16 cellular contexts compared by ENCODE assay signal in the genomic region with DNA sequence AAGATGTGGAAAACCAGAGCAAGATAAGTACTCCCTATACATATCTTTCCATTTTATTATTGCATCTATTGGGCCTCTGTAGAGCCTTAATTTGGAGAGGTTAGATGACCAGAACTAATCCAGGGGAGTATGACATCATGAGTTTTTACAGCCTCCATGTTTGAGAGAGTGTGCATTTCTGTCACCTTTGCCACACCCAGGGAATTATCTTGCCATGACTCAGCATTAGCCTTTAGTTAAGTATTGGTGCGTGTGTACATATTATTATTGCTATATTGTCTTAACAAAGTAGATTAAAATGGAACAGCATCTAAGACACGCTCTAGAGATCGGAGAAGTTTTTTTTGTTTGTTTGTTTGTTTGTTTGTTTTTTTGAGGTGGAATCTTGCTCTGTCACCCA. TPM values are rescaled to one million over a fixed set of nuclear protein-coding genes. Genes with fewer than 3 reads are reported as not detected.
A peak's percentile ranks its signal among the peaks of the same experiment; 100 is the strongest.
DNase-seq lines count a peak whose midpoint lies in the region; TF ChIP-seq lines count a peak whose summit lies in the region.
"Had no signal": no experiment of that assay in that cellular context is flagged by ENCODE, and none has a peak within 500 bp of the region (broad histone marks: within the 10 kb centered on the region; RNA-seq: fewer than 3 reads in every experiment).

No MANE protein-coding gene starts in this region.

- H2AFZ ChIP-seq in PC-9 = no peak overlapping the region

- H3F3A ChIP-seq in PC-9 (ENCODE audit: insufficient read depth, low read depth) = no peaks in the 10 kb centered on the region; the same call in 1 of the 2 replicates

- POLR2A ChIA-PET in PC-9 (lab: Charles Lee; ENCODE audit: unreplicated experiment) = no interaction called here

- DNase-seq in EL (peak; percentile 42), PC-9 (peak in 1 of 2 experiments; percentile 57), epithelial cell of esophagus (ENCODE audit: low read depth) (peak; percentile 69), anterior cingulate cortex (lab: John Stamatoyannopoulos, UW) (no peak), mesothelial cell of epicardium (ENCODE audit: low spot score in 2 of 2, unreplicated experiment in 2 of 2) (no peak), ascending aorta (ENCODE audit: low spot score in 2 of 2) (no peak), T-helper 1 cell (no peak)
- DNase-seq: activated T-cell treated with anti-CD3 and anti-CD28 coated beads, Interleukin-2, amount 50 U/mL, for 1 hour; body of pancreas; glutamatergic neuron; kidney glomerular epithelial cell; NCI-H1417; NCI-H2227 treated with DMSO at 0.1 percent for 48 hours had no signal

- H3K36me3 Mint-ChIP-seq in mesothelial cell of epicardium = peaks cover 38% of the 10 kb centered on the region

- CTCF ChIA-PET in PC-9 (lab: Charles Lee) = interaction anchor here (0.6 kb wide), 1 partner anchor 538 kb away, joined by 3 read pairs; no protein-coding TSS in a partner anchor

- no peaks in the 10 kb centered on the region for H3K27me3 Mint-ChIP-seq in mesothelial cell of epicardium (ENCODE audit: low read depth)
- H3K27me3 Mint-ChIP-seq: progenitor cell of endocrine pancreas had no signal

- no peaks in the 10 kb centered on the region for H3K27me3 ChIP-seq in PC-9 (ENCODE audit: insufficient read depth, low read depth)
- H3K27me3 ChIP-seq in ascending aorta = no peaks in the 10 kb centered on the region
- H3K27me3 ChIP-seq: body of pancreas, tibial nerve had no signal

- H3K4me1 ChIP-seq in PC-9 (replicated peaks; ENCODE audit: insufficient read depth) (peaks cover 15% of the 10 kb centered on the region), ascending aorta (no peaks in the 10 kb centered on the region)
- H3K4me1 ChIP-seq: body of pancreas, tibial nerve had no signal

- H3K9me3 Mint-ChIP-seq in mesothelial cell of epicardium = no peaks in the 10 kb centered on the region

- H3K4me2 ChIP-seq in PC-9 = peak overlapping the region; percentile 5

- H3K9me2 ChIP-seq in PC-9 (ENCODE audit: insufficient read depth) = no peaks in the 10 kb centered on the region

- TF ChIP-seq CTCF in 22Rv1 (IDR thresholded peaks at IDR 0.05) (no peak), PC-9 (conservative IDR thresholded peaks at IDR 0.05) (no peak), epithelial cell of esophagus (IDR thresholded peaks at IDR 0.05; ENCODE audit: insufficient read depth, low read depth, low read length, missing control alignments) (no peak), mesothelial cell of epicardium (IDR thresholded peaks at IDR 0.05; ENCODE audit: unreplicated experiment) (no peak), ascending aorta (IDR thresholded peaks at IDR 0.05) (no peak)

- no TSS peak for BruUV-seq in PC-9 (replicated peaks; lab: Mats Ljungman, UMichigan)

- no peaks in the 10 kb centered on the region for H3K4me1 Mint-ChIP-seq in mesothelial cell of epicardium

- H3K27ac ChIP-seq in 22Rv1 = peak overlapping the region; percentile 42
- H3K27ac ChIP-seq in PC-9 = peak overlapping the region; percentile 33; the same call in 1 of the 2 replicates
- no peak overlapping the region for H3K27ac ChIP-seq in ascending aorta
- H3K27ac ChIP-seq: body of pancreas, tibial nerve had no signal

- no peak overlapping the region for H3K27ac Mint-ChIP-seq in mesothelial cell of epicardium
- H3K27ac Mint-ChIP-seq: progenitor cell of endocrine pancreas had no signal

- H3K4me3 ChIP-seq in PC-9 (no peak overlapping the region), epithelial cell of esophagus (ENCODE audit: low read length) (no peak overlapping the region), ascending aorta (no peak overlapping the region)
- H3K4me3 ChIP-seq: body of pancreas, tibial nerve had no signal

- no peaks in the 10 kb centered on the region for H4K20me1 ChIP-seq in PC-9 (ENCODE audit: insufficient read depth)

- H3K4me3 Mint-ChIP-seq in mesothelial cell of epicardium = no peak overlapping the region

- intact Hi-C loops in PC-9 (cut with micrococcal nuclease; ENCODE audit: unreplicated experiment) = no loop called here
- intact Hi-C loops in ascending aorta (cut with DNase I) = no loop called here

- no peaks in the 10 kb centered on the region for H3K79me2 ChIP-seq in PC-9 (ENCODE audit: low read depth)

- H3K36me3 ChIP-seq in PC-9 (ENCODE audit: low read depth) (peaks cover 39% of the 10 kb centered on the region), ascending aorta (peaks cover 30 to 78% of the 10 kb centered on the region in 2 donors)

- H3K9me3 ChIP-seq in PC-9 (ENCODE audit: insufficient read depth, low read depth) (no peaks in the 10 kb centered on the region), ascending aorta (no peaks in the 10 kb centered on the region)
- H3K9me3 ChIP-seq: body of pancreas, tibial nerve had no signal

RNA-seq across cellular contexts. Expression of a gene that starts 27.6 kb away (rescaled TPM):
- total RNA-seq in PC-9 (2021) (17.7 and 20.8 TPM in 2 replicates), mesothelial cell of epicardium (21.9 to 22.5 TPM (median 22.0 TPM) in 3 replicates), ascending aorta (8.6 TPM)

RNA-seq across cellular contexts. Expression of a gene that starts 36.5 kb away (rescaled TPM):
- total RNA-seq in PC-9 (2021) = 37.1 and 47.1 TPM in 2 replicates
- total RNA-seq in mesothelial cell of epicardium = 31.9 to 37.6 TPM (median 33.5 TPM) in 3 replicates
- total RNA-seq in ascending aorta = 11.8 TPM

Comparison
In these comparisons a context has a peak if more than half of its experiments do, and no peak if none do; other contexts are left out.
1. H3K27ac ChIP-seq: peak in 22Rv1 (single experiment) and PC-9 (single experiment); none in ascending aorta (0 of 2).
2. DNase-seq: peak in EL (single experiment) and epithelial cell of esophagus (single experiment); none in anterior cingulate cortex (0 of 58), mesothelial cell of epicardium (0 of 2), ascending aorta (0 of 2) and T-helper 1 cell (0 of 5).